ENCODE assay signal across 18 cellular contexts in the genomic region with DNA sequence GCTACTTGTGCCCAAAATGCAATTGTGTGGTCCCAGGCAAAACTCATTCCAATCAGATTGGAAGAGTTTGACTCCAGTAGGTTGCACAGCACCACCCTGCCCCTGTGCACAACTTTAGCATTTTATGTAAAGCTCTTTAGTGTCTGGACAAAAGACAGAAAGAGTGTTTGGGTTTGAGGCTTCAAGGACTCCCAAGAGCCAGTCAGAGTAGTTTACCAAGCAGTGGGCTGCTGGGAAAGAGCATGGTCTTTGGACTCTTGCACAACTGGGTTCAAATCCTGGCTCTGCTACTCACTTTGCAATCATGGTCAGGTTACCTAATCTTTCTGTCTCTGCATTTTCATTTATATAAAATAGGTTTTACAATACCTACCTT.
DNase-seq lines count a peak whose midpoint lies in the region; ATAC-seq, FAIRE-seq and TF ChIP-seq lines count a peak whose summit lies in the region.
"Had no signal": no experiment of that assay in that cellular context is flagged by ENCODE, and none has a peak within 500 bp of the region (broad histone marks: within the 10 kb centered on the region; RNA-seq: fewer than 3 reads in every experiment).

No MANE protein-coding gene starts in this region.

- peaks cover 14% of the 10 kb centered on the region for H3K4me1 Mint-ChIP-seq in CD14-positive monocyte

- no peaks in the 10 kb centered on the region for H3K36me3 Mint-ChIP-seq in CD14-positive monocyte
- H3K36me3 Mint-ChIP-seq: CD8-positive, alpha-beta T cell; IgD-negative memory B cell had no signal

- H3K9me1 ChIP-seq in K562 (ENCODE audit: control insufficient read depth, insufficient read depth, low read length) = no peaks in the 10 kb centered on the region

- BruUV-seq in K562 (replicated peaks; lab: Mats Ljungman, UMichigan) (no TSS peak), HepG2 (replicated peaks; lab: Mats Ljungman, UMichigan) (no TSS peak)

- H3K4me3 ChIP-seq in cardiac muscle cell (no peak overlapping the region), K562 (no peak overlapping the region), HepG2 (replicated peaks in 1 of 3; ENCODE audit: insufficient read depth in 1 of 3, low read depth in 2 of 3, low read length in 3 of 3) (no peak overlapping the region), small intestine (ENCODE audit: low read depth in 1 of 2, low read length in 2 of 2) (no peak overlapping the region)

- H3K9me3 Mint-ChIP-seq in CD14-positive monocyte = no peaks in the 10 kb centered on the region
- H3K9me3 Mint-ChIP-seq: CD8-positive, alpha-beta T cell; H9 had no signal

- no peak overlapping the region; the same call in 1 of the 2 replicates for H3K4me2 ChIP-seq in K562 (ENCODE audit: insufficient read depth, low read length)
- H3K4me2 ChIP-seq in HepG2 (ENCODE audit: low read depth, low read length) = peak overlapping the region; percentile 28

- intact Hi-C loops in cardiac septum (cut with DNase I) (no loop called here), K562 (cut with micrococcal nuclease) (no loop called here), HepG2 (cut with micrococcal nuclease; ENCODE audit: unreplicated experiment) (loop anchor here (2.0 kb wide), 1 partner anchor 36 kb away; no protein-coding TSS in a partner anchor), CD14-positive monocyte (cut with micrococcal nuclease) (no loop called here)

- TF ChIP-seq RAD21 in K562 (CRISPR knock-in tag; conservative IDR thresholded peaks at IDR 0.05 in 1 of 2, IDR thresholded peaks at IDR 0.05 in 1 of 2) (no peak), HepG2 (CRISPR knock-in tag; IDR thresholded peaks at IDR 0.05) (no peak)

- TF ChIP-seq EP300 in K562 (IDR thresholded peaks at IDR 0.05; ENCODE audit: low read length) = no peak
- peak in 1 of 2 experiments; percentile 86; a peak in 2 of 4 replicates for TF ChIP-seq EP300 in HepG2 (IDR thresholded peaks at IDR 0.05; ENCODE audit: low read depth in 2 of 2, low read length in 2 of 2)
- peak; percentile 48; the same call in 1 of the 2 replicates for TF ChIP-seq EP300 in HepG2 (CRISPR knock-in tag; IDR thresholded peaks at IDR 0.05; ENCODE audit: borderline replicate concordance)

- CTCF ChIA-PET in K562 (lab: Yijun Ruan, JAX; ENCODE audit: low intra/inter-chr PET ratio) = interaction anchor here (0.7 kb wide), 1 partner anchor 909 kb away, joined by 3 read pairs; no protein-coding TSS in a partner anchor
- CTCF ChIA-PET in HepG2 (lab: Yijun Ruan, JAX; ENCODE audit: low intra/inter-chr PET ratio, low total read pairs) = no interaction called here

- H3K36me3 ChIP-seq in cardiac muscle cell (peaks cover 11% of the 10 kb centered on the region), K562 (ENCODE audit: control insufficient read depth, insufficient read depth, low read length) (no peaks in the 10 kb centered on the region), HepG2 (replicated peaks in 1 of 2; ENCODE audit: control insufficient read depth in 1 of 2, insufficient read depth in 2 of 2, low read length in 2 of 2) (peaks cover 18 to 66% of the 10 kb centered on the region in 2 experiments), small intestine (ENCODE audit: control insufficient read depth in 2 of 2, insufficient read depth in 2 of 2, low read length in 2 of 2) (peaks cover 4 to 33% of the 10 kb centered on the region in 2 donors)

- no peak overlapping the region for H3K4me3 Mint-ChIP-seq in CD14-positive monocyte
- H3K4me3 Mint-ChIP-seq: B cell; CD8-positive, alpha-beta T cell; H9; IgD-negative memory B cell had no signal

- H3K79me2 ChIP-seq in K562 (ENCODE audit: control insufficient read depth, insufficient read depth, low read length) = no peaks in the 10 kb centered on the region
- no peaks in the 10 kb centered on the region for H3K79me2 ChIP-seq in HepG2 (ENCODE audit: insufficient read depth, low read length)

- H3K27me3 Mint-ChIP-seq in CD14-positive monocyte (ENCODE audit: low read depth in 3 of 3) = peaks cover 0 to 5% (median 3%) of the 10 kb centered on the region in 3 donors
- H3K27me3 Mint-ChIP-seq: IgD-negative memory B cell had no signal

- in situ Hi-C loops in K562 (cut with MboI) (no loop called here), HepG2 (cut with HindIII; ENCODE audit: extremely low pct_ligation_motif_present, low pct_unique_long_range_greater_than_20kb) (no loop called here)

- peaks cover 53% of the 10 kb centered on the region for H3K4me1 ChIP-seq in cardiac muscle cell (ENCODE audit: low read depth)
- H3K4me1 ChIP-seq in K562 (replicated peaks in 1 of 2; ENCODE audit: control insufficient read depth in 2 of 2, insufficient read depth in 2 of 2, low read length in 2 of 2) = peaks cover 0 to 22% of the 10 kb centered on the region in 2 experiments; a peak in 4 of 5 replicates
- peaks cover 30% of the 10 kb centered on the region for H3K4me1 ChIP-seq in HepG2 (ENCODE audit: insufficient read depth, low read length)
- H3K4me1 ChIP-seq in small intestine (ENCODE audit: control insufficient read depth in 2 of 2, insufficient read depth in 1 of 2, low read depth in 1 of 2, low read length in 1 of 2) = no peaks in the 10 kb centered on the region

- POLR2A ChIA-PET in K562 (lab: Yijun Ruan, JAX) = interaction anchor here (0.6 to 1.0 kb wide), 2 partner anchors 10 to 18 kb away, joined by 3 to 4 read pairs; no protein-coding TSS in a partner anchor
- POLR2A ChIA-PET in HepG2 (lab: Yijun Ruan, JAX) = interaction anchor here (0.7 to 11.3 kb wide), 7 partner anchors 18 to 241 kb away, joined by 3 to 78 read pairs (median 4); no protein-coding TSS in a partner anchor

- H3K9ac ChIP-seq in K562 (ENCODE audit: insufficient read depth in 1 of 2, low read depth in 2 of 2, low read length in 2 of 2) = no peak overlapping the region
- no peak overlapping the region for H3K9ac ChIP-seq in HepG2 (ENCODE audit: insufficient read depth, low read depth, low read length)

- H2AFZ ChIP-seq in K562 (ENCODE audit: low read depth, low read length) (peak overlapping the region; percentile 90), HepG2 (ENCODE audit: low read length) (no peak overlapping the region)

- no peak for TF ChIP-seq CTCF in cardiac muscle cell (IDR thresholded peaks at IDR 0.05; ENCODE audit: low read depth, low read length)
- no peak for TF ChIP-seq CTCF in K562 (IDR thresholded peaks at IDR 0.05 in 2 of 3, conservative IDR thresholded peaks at IDR 0.05 in 1 of 3; ENCODE audit: insufficient read depth in 2 of 3, low read depth in 1 of 3, low read length in 3 of 3)
- TF ChIP-seq CTCF in HepG2 (CRISPR knock-in tag; IDR thresholded peaks at IDR 0.05) = 0 out of 2 replicates have a peak, but pooled peaks have one; percentile 8
- TF ChIP-seq CTCF in CD14-positive monocyte (IDR thresholded peaks at IDR 0.05) = no peak

- H3K9me3 ChIP-seq in cardiac muscle cell (ENCODE audit: low read depth) = no peaks in the 10 kb centered on the region
- no peaks in the 10 kb centered on the region; the same call in 1 of the 2 replicates for H3K9me3 ChIP-seq in K562 (replicated peaks; ENCODE audit: control insufficient read depth, insufficient read depth, low read depth, low read length)
- no peaks in the 10 kb centered on the region for H3K9me3 ChIP-seq in HepG2 (ENCODE audit: low read length)
- no peaks in the 10 kb centered on the region for H3K9me3 ChIP-seq in small intestine (ENCODE audit: control insufficient read depth, low read depth)

- H3K27ac ChIP-seq in cardiac muscle cell (peak overlapping the region; percentile 93), K562 (ENCODE audit: extremely low read depth, low read depth, low read length) (peak overlapping the region; percentile 66), HepG2 (ENCODE audit: extremely low read length, insufficient read depth, low read length) (peak overlapping the region; percentile 70), small intestine (ENCODE audit: low read depth in 1 of 2, low read length in 1 of 2) (no peak overlapping the region)
- H3K27ac ChIP-seq: 22Rv1 had no signal

- H3K27ac Mint-ChIP-seq in CD14-positive monocyte = no peak overlapping the region
- H3K27ac Mint-ChIP-seq: B cell; CD8-positive, alpha-beta T cell; H9; IgD-negative memory B cell had no signal

- no peaks in the 10 kb centered on the region for H4K20me1 ChIP-seq in K562 (replicated peaks; ENCODE audit: control insufficient read depth, insufficient read depth, low read length)
- no peaks in the 10 kb centered on the region for H4K20me1 ChIP-seq in HepG2 (ENCODE audit: insufficient read depth, low read length)

- ATAC-seq in K562 = peak; percentile 33
- ATAC-seq in HepG2 = peak; percentile 94
- ATAC-seq in HG02623 (IDR thresholded peaks at IDR 0.05; ENCODE audit: unreplicated experiment) = no peak
- ATAC-seq: CD8-positive, alpha-beta T cell had no signal

- DNase-seq in cardiac muscle cell (ENCODE audit: low read depth in 1 of 2, low spot score in 1 of 2) = no peak
- DNase-seq in cardiac septum (ENCODE audit: low spot score) = no peak
- no peak for DNase-seq in K562 (ENCODE audit: extremely low read depth in 1 of 4, low spot score in 3 of 4)
- peak; percentile 81 for DNase-seq in HepG2 (ENCODE audit: low spot score)
- DNase-seq in small intestine = peak; percentile 63
- DNase-seq in CD14-positive monocyte (ENCODE audit: low spot score) = no peak
- DNase-seq in NK-92 treated with Interleukin-12 subunit alpha and Interleukin-12 subunit beta, amount 100 ng/mL, for 24 hours (lab: John Stamatoyannopoulos, UW) = no peak
- DNase-seq: CD8-positive, alpha-beta T cell; DMS79; H9; NCI-H187 treated with DMSO at 0.1 percent for 48 hours; NCI-H2171; NCI-H446; RPMI8226 had no signal

- no peak for TF ChIP-seq POLR2A in K562 (conservative IDR thresholded peaks at IDR 0.05)
- TF ChIP-seq POLR2A in HepG2 (IDR thresholded peaks at IDR 0.05; ENCODE audit: insufficient read depth in 1 of 2, low read depth in 2 of 2, low read length in 2 of 2) = no peak

- FAIRE-seq in K562 (lab: Jason Lieb, UNC) = no peak
- FAIRE-seq in HepG2 (lab: Jason Lieb, UNC) = peak; percentile 84
- FAIRE-seq in small intestine (lab: Jason Lieb, UNC) = no peak

- H3K27me3 ChIP-seq in cardiac muscle cell = no peaks in the 10 kb centered on the region
- no peaks in the 10 kb centered on the region for H3K27me3 ChIP-seq in K562 (ENCODE audit: control insufficient read depth in 2 of 2, insufficient read depth in 2 of 2, low read length in 2 of 2)
- no peaks in the 10 kb centered on the region for H3K27me3 ChIP-seq in HepG2 (ENCODE audit: control insufficient read depth in 1 of 2, insufficient read depth in 2 of 2, low read length in 2 of 2)
- H3K27me3 ChIP-seq in small intestine (ENCODE audit: control insufficient read depth in 2 of 2, insufficient read depth in 2 of 2, low read length in 2 of 2) = no peaks in the 10 kb centered on the region

TF ChIP-seq in K562, 482 proteins besides CTCF, POLR2A, EP300 and RAD21 (continues in another document):
- no peak for TF ChIP-seq PML (IDR thresholded peaks at IDR 0.05; ENCODE audit: low read length)
- no peak for TF ChIP-seq DACH1 (IDR thresholded peaks at IDR 0.05; ENCODE audit: partially characterized antibody)

TF ChIP-seq in HepG2, 621 proteins besides CTCF, POLR2A, EP300 and RAD21 (continues in another document):
- 0 out of 2 replicates have a peak, but pooled peaks have one; percentile 29 for TF ChIP-seq MIER2 (CRISPR knock-in tag; IDR thresholded peaks at IDR 0.05)
- no peak for TF ChIP-seq ZNF563 (CRISPR knock-in tag; IDR thresholded peaks at IDR 0.05)
- no peak for TF ChIP-seq ZKSCAN5 (CRISPR knock-in tag; IDR thresholded peaks at IDR 0.05)

Comparison
In these comparisons a context has a peak if more than half of its experiments do, and no peak if none do; other contexts are left out.
1. DNase-seq: peak in HepG2 (single experiment) and small intestine (single experiment); none in cardiac muscle cell (0 of 2), cardiac septum (single experiment), K562 (0 of 4), CD14-positive monocyte (single experiment) and NK-92 treated with Interleukin-12 subunit alpha and Interleukin-12 subunit beta, amount 100 ng/mL, for 24 hours (single experiment).
2. H3K27ac ChIP-seq: peak in cardiac muscle cell (single experiment), K562 (single experiment) and HepG2 (single experiment); none in small intestine (0 of 2).